17 cellular contexts compared by ENCODE assay signal in the genomic region with DNA sequence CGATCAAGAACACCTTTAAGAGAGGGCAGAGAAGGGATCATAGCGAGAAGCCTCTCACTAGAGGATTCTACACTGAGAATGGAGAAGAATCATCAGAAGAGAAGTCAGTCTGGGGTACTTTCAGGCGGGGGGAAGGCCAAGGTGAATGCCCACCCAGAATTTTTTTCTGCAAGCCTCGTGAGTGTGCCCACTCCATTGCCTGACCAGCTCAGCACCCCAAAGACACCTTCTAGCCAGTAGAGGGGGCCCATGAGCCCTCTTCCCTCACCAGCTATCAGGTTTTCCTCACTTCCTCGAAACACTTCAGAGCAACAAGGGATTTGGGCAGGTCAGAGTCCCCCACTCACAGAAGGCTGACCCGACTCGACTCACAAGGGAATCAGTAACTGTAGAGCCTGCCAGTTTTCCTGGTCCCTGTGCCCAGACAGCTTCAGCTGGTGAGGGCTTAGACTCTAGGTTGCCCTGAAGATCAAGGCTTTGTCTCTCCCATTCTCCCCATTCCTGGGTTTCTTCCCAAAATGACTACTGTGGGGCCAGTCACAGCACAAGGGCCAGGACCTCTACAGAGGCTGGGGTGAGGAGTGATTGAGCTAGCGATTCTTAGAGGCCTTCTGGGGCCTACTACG. TPM values are rescaled to one million over a fixed set of nuclear protein-coding genes. Genes with fewer than 3 reads are reported as not detected.
A peak's percentile ranks its signal among the peaks of the same experiment; 100 is the strongest.
DNase-seq lines count a peak whose midpoint lies in the region; ATAC-seq and TF ChIP-seq lines count a peak whose summit lies in the region.
"Had no signal": no experiment of that assay in that cellular context is flagged by ENCODE, and none has a peak within 500 bp of the region (broad histone marks: within the 10 kb centered on the region; RNA-seq: fewer than 3 reads in every experiment).

No MANE protein-coding gene starts in this region.

- no peaks in the 10 kb centered on the region for H3K9me2 ChIP-seq in SK-N-SH

- H3K36me3 Mint-ChIP-seq in activated CD4-positive, alpha-beta T cell treated with anti-CD3 and anti-CD28 coated beads for 36 hours (ENCODE audit: low read depth), result no peaks in the 10 kb centered on the region
- H3K36me3 Mint-ChIP-seq in stimulated activated naive B cell treated with anti-CD40 and anti-IgM and Interleukin-4, amounts not matched to agents 10 μg/mL and 1 μg/mL and 100 μg/mL, for 72 hours, result peaks cover 0 to 3% of the 10 kb centered on the region in 2 donors
- H3K36me3 Mint-ChIP-seq: activated CD8-positive, alpha-beta memory T cell treated with anti-CD3 and anti-CD28 coated beads, Interleukin-2, amount 10 ng/mL, durations not matched to agents 7 days and 5 days had no signal

- no peaks in the 10 kb centered on the region for H4K20me1 ChIP-seq in SK-N-SH (ENCODE audit: insufficient read depth)

- POLR2A ChIA-PET in activated CD4-positive, alpha-beta T cell treated with anti-CD3 and anti-CD28 coated beads for 36 hours (lab: Charles Lee), result no interaction called here
- POLR2A ChIA-PET in SK-N-SH (lab: Yijun Ruan, JAX), result no interaction called here

- TF ChIP-seq EP300 in Ishikawa (IDR thresholded peaks at IDR 0.05; ENCODE audit: borderline replicate concordance) (no peak), SK-N-SH (IDR thresholded peaks at IDR 0.05; ENCODE audit: borderline replicate concordance in 1 of 2, low read depth in 1 of 2, low read length in 1 of 2) (no peak)

- no peak overlapping the region for H3K4me2 ChIP-seq in SK-N-SH

- no peak overlapping the region for H3K4me3 Mint-ChIP-seq in activated CD4-positive, alpha-beta T cell treated with anti-CD3 and anti-CD28 coated beads for 36 hours
- H3K4me3 Mint-ChIP-seq in stimulated activated naive B cell treated with anti-CD40 and anti-IgM and Interleukin-4, amounts not matched to agents 10 μg/mL and 1 μg/mL and 100 μg/mL, for 72 hours, result no peak overlapping the region
- H3K4me3 Mint-ChIP-seq: activated CD8-positive, alpha-beta memory T cell treated with anti-CD3 and anti-CD28 coated beads, Interleukin-2, amount 10 ng/mL, durations not matched to agents 7 days and 5 days; IgD-negative memory B cell; naive B cell; T-helper 1 cell treated with Interleukin-12 subunit alpha and Interleukin-12 subunit beta and Interleukin-4 antibody, amounts not matched to agents 30 μg/mL and 1 μg/mL, for 36 hours had no signal

- no peaks in the 10 kb centered on the region for H3K4me1 ChIP-seq in SK-N-SH (ENCODE audit: control insufficient read depth in 1 of 2, insufficient read depth in 2 of 2, low read depth in 1 of 2, low read length in 1 of 2)
- H3K4me1 ChIP-seq in prostate gland (replicated peaks), result no peaks in the 10 kb centered on the region
- H3K4me1 ChIP-seq: colonic mucosa, thyroid gland had no signal

- TF ChIP-seq RAD21 in Ishikawa (IDR thresholded peaks at IDR 0.05; ENCODE audit: low read depth) (peak; percentile 35; the same call in 1 of the 2 replicates), SK-N-SH (IDR thresholded peaks at IDR 0.05; ENCODE audit: low read length) (no peak)

- no peak overlapping the region for H3K9ac ChIP-seq in SK-N-SH
- H3K9ac ChIP-seq: GM23248 had no signal

- no peaks in the 10 kb centered on the region for H3K36me3 ChIP-seq in SK-N-SH (replicated peaks in 1 of 2; ENCODE audit: control insufficient read depth in 1 of 2, insufficient read depth in 2 of 2, low read length in 1 of 2)
- H3K36me3 ChIP-seq in prostate gland, result no peaks in the 10 kb centered on the region
- H3K36me3 ChIP-seq: colonic mucosa, thyroid gland had no signal

- no peak for TF ChIP-seq POLR2A in prostate gland (IDR thresholded peaks at IDR 0.05)

- peak; percentile 11 for DNase-seq in activated CD4-positive, alpha-beta T cell treated with anti-CD3 and anti-CD28 coated beads for 36 hours
- DNase-seq in activated CD4-positive, alpha-beta T cell treated with anti-CD3 and anti-CD28 coated beads for 1 hour, result no peak
- peak; percentile 23 for DNase-seq in SK-N-SH
- DNase-seq in stimulated activated naive B cell treated with anti-CD40 and anti-IgM and Interleukin-4, amounts not matched to agents 10 μg/mL and 1 μg/mL and 100 μg/mL, for 72 hours, result no peak
- no peak for DNase-seq in prostate gland (ENCODE audit: low spot score)
- DNase-seq: activated CD8-positive, alpha-beta memory T cell treated with anti-CD3 and anti-CD28 coated beads, Interleukin-2, amount 10 ng/mL, durations not matched to agents 7 days and 5 days; colonic mucosa; GM23248; naive B cell; thyroid gland had no signal

- ATAC-seq in activated CD4-positive, alpha-beta T cell treated with anti-CD3 and anti-CD28 coated beads for 36 hours, result no peak
- peak; percentile 25 to 29 for ATAC-seq in stimulated activated naive B cell treated with anti-CD40 and anti-IgM and Interleukin-4, amounts not matched to agents 10 μg/mL and 1 μg/mL and 100 μg/mL, for 72 hours (replicated peaks)
- ATAC-seq in HG02938 (IDR thresholded peaks at IDR 0.05; ENCODE audit: unreplicated experiment), result no peak
- no peak for ATAC-seq in GM21447 (IDR thresholded peaks at IDR 0.05; ENCODE audit: unreplicated experiment)
- ATAC-seq: activated CD8-positive, alpha-beta memory T cell treated with anti-CD3 and anti-CD28 coated beads, Interleukin-2, amount 10 ng/mL, durations not matched to agents 7 days and 5 days had no signal

- no peak overlapping the region for H3K4me3 ChIP-seq in SK-N-SH (ENCODE audit: low read depth in 2 of 2, low read length in 1 of 2)
- H3K4me3 ChIP-seq in prostate gland, result no peak overlapping the region
- H3K4me3 ChIP-seq: colonic mucosa, GM23248, thyroid gland had no signal

- WGBS in SK-N-SH (ENCODE audit: low lambda C conversion rate), result 0% methylated on average over 7 of the region's 9 CpGs
- WGBS in prostate gland, result 48% methylated on average over 9 of the region's 9 CpGs

- H3K27ac ChIP-seq in SK-N-SH (ENCODE audit: low read depth in 2 of 2, low read length in 1 of 2), result no peak overlapping the region
- no peak overlapping the region for H3K27ac ChIP-seq in prostate gland
- H3K27ac ChIP-seq: colonic mucosa, GM23248, thyroid gland had no signal

- H3K4me1 Mint-ChIP-seq in activated CD4-positive, alpha-beta T cell treated with anti-CD3 and anti-CD28 coated beads for 36 hours, result no peaks in the 10 kb centered on the region
- H3K4me1 Mint-ChIP-seq in stimulated activated naive B cell treated with anti-CD40 and anti-IgM and Interleukin-4, amounts not matched to agents 10 μg/mL and 1 μg/mL and 100 μg/mL, for 72 hours, result no peaks in the 10 kb centered on the region
- H3K4me1 Mint-ChIP-seq: activated CD8-positive, alpha-beta memory T cell treated with anti-CD3 and anti-CD28 coated beads, Interleukin-2, amount 10 ng/mL, durations not matched to agents 7 days and 5 days; IgD-negative memory B cell; naive B cell had no signal

- intact Hi-C loops in activated CD4-positive, alpha-beta T cell treated with anti-CD3 and anti-CD28 coated beads for 36 hours (cut with DNase I, micrococcal nuclease), result no loop called here
- intact Hi-C loops in prostate gland (cut with DNase I), result no loop called here

- peaks cover 12% of the 10 kb centered on the region for H3K9me3 Mint-ChIP-seq in activated CD4-positive, alpha-beta T cell treated with anti-CD3 and anti-CD28 coated beads for 36 hours (ENCODE audit: low read depth)
- H3K9me3 Mint-ChIP-seq in stimulated activated naive B cell treated with anti-CD40 and anti-IgM and Interleukin-4, amounts not matched to agents 10 μg/mL and 1 μg/mL and 100 μg/mL, for 72 hours, result peaks cover 12 to 26% of the 10 kb centered on the region in 2 donors

- TF ChIP-seq CTCF in SK-N-SH (IDR thresholded peaks at IDR 0.05), result peak; percentile 52
- no peak for TF ChIP-seq CTCF in prostate gland (IDR thresholded peaks at IDR 0.05)

- peaks cover 7% of the 10 kb centered on the region; the same call in 1 of the 2 replicates for H3K27me3 ChIP-seq in SK-N-SH (ENCODE audit: insufficient read depth)
- no peaks in the 10 kb centered on the region for H3K27me3 ChIP-seq in prostate gland (replicated peaks; ENCODE audit: insufficient read depth)
- H3K27me3 ChIP-seq: colonic mucosa, thyroid gland had no signal

- CTCF ChIA-PET in activated CD4-positive, alpha-beta T cell treated with anti-CD3 and anti-CD28 coated beads for 36 hours (lab: Charles Lee), result no interaction called here
- CTCF ChIA-PET in SK-N-SH (lab: Yijun Ruan, JAX), result interaction anchor here (0.7 to 1.6 kb wide), 3 partner anchors 10 to 23 kb away, joined by 3 to 4 read pairs (median 4); no protein-coding TSS in a partner anchor

- no peak overlapping the region for H3K27ac Mint-ChIP-seq in activated CD4-positive, alpha-beta T cell treated with anti-CD3 and anti-CD28 coated beads for 36 hours
- H3K27ac Mint-ChIP-seq in stimulated activated naive B cell treated with anti-CD40 and anti-IgM and Interleukin-4, amounts not matched to agents 10 μg/mL and 1 μg/mL and 100 μg/mL, for 72 hours, result no peak overlapping the region
- H3K27ac Mint-ChIP-seq: activated CD8-positive, alpha-beta memory T cell treated with anti-CD3 and anti-CD28 coated beads, Interleukin-2, amount 10 ng/mL, durations not matched to agents 7 days and 5 days; IgD-negative memory B cell; naive B cell; T-helper 1 cell treated with Interleukin-12 subunit alpha and Interleukin-12 subunit beta and Interleukin-4 antibody, amounts not matched to agents 30 μg/mL and 1 μg/mL, for 36 hours had no signal

- H3F3A ChIP-seq in SK-N-SH (replicated peaks; ENCODE audit: insufficient read depth), result no peaks in the 10 kb centered on the region

- no peaks in the 10 kb centered on the region for H3K79me2 ChIP-seq in SK-N-SH (ENCODE audit: insufficient read depth)

- no peak overlapping the region for H2AFZ ChIP-seq in SK-N-SH (ENCODE audit: low read depth)
- H2AFZ ChIP-seq: GM23248 had no signal

- H3K9me3 ChIP-seq in SK-N-SH (no peaks in the 10 kb centered on the region), prostate gland (no peaks in the 10 kb centered on the region)
- H3K9me3 ChIP-seq: colonic mucosa, thyroid gland had no signal

- H3K27me3 Mint-ChIP-seq in activated CD4-positive, alpha-beta T cell treated with anti-CD3 and anti-CD28 coated beads for 36 hours, result peaks cover 2% of the 10 kb centered on the region
- H3K27me3 Mint-ChIP-seq in stimulated activated naive B cell treated with anti-CD40 and anti-IgM and Interleukin-4, amounts not matched to agents 10 μg/mL and 1 μg/mL and 100 μg/mL, for 72 hours, result peaks cover 8 to 20% of the 10 kb centered on the region in 2 donors
- H3K27me3 Mint-ChIP-seq: activated CD8-positive, alpha-beta memory T cell treated with anti-CD3 and anti-CD28 coated beads, Interleukin-2, amount 10 ng/mL, durations not matched to agents 7 days and 5 days had no signal

TF ChIP-seq in Ishikawa, 13 proteins besides CTCF, POLR2A, EP300 and RAD21 (continues in another document):
- TF ChIP-seq ZBTB7A (IDR thresholded peaks at IDR 0.05; ENCODE audit: low read depth), result no peak

RNA-seq across cellular contexts. Expression of a gene that starts 18.4 kb away (rescaled TPM):
- not detected for total RNA-seq in activated CD4-positive, alpha-beta T cell treated with anti-CD3 and anti-CD28 coated beads for 36 hours
- polyA plus RNA-seq in SK-N-SH (2012; rRNA removed), result not detected in 2 replicates
- polyA plus RNA-seq in SK-N-SH (2012; cell fraction: cytosol; rRNA removed), result not detected in 2 replicates
- polyA plus RNA-seq in SK-N-SH (2012; cell fraction: nucleus; rRNA removed), result not detected in 2 replicates
- total RNA-seq in prostate gland, result not detected
- total RNA-seq: activated CD8-positive, alpha-beta memory T cell treated with anti-CD3 and anti-CD28 coated beads, Interleukin-2, amount 10 ng/mL, durations not matched to agents 7 days and 5 days; colonic mucosa; GM23248; skeletal muscle tissue; thyroid gland had no signal
- polyA plus RNA-seq: adipose tissue, GM23248, IgD-negative memory B cell had no signal

RNA-seq across cellular contexts. Expression of a gene that starts 33.9 kb away (rescaled TPM):
- not detected for total RNA-seq in activated CD4-positive, alpha-beta T cell treated with anti-CD3 and anti-CD28 coated beads for 36 hours
- not detected in 2 replicates for polyA plus RNA-seq in SK-N-SH (2012; rRNA removed)
- not detected in 2 replicates for polyA plus RNA-seq in SK-N-SH (2012; cell fraction: cytosol; rRNA removed)
- polyA plus RNA-seq in SK-N-SH (2012; cell fraction: nucleus; rRNA removed), result not detected in 2 replicates
- total RNA-seq in prostate gland, result under 1 TPM; 0.05 to 0.51 TPM
- total RNA-seq: activated CD8-positive, alpha-beta memory T cell treated with anti-CD3 and anti-CD28 coated beads, Interleukin-2, amount 10 ng/mL, durations not matched to agents 7 days and 5 days; colonic mucosa; GM23248; skeletal muscle tissue; thyroid gland had no signal
- polyA plus RNA-seq: adipose tissue, GM23248, IgD-negative memory B cell had no signal

Comparison
In these comparisons a context has a peak if more than half of its experiments do, and no peak if none do; other contexts are left out.
1. DNase-seq: peak in activated CD4-positive, alpha-beta T cell treated with anti-CD3 and anti-CD28 coated beads for 36 hours (single experiment) and SK-N-SH (single experiment); none in activated CD4-positive, alpha-beta T cell treated with anti-CD3 and anti-CD28 coated beads for 1 hour (single experiment), stimulated activated naive B cell treated with anti-CD40 and anti-IgM and Interleukin-4, amounts not matched to agents 10 μg/mL and 1 μg/mL and 100 μg/mL, for 72 hours (single experiment) and prostate gland (single experiment).
2. ATAC-seq: peak in stimulated activated naive B cell treated with anti-CD40 and anti-IgM and Interleukin-4, amounts not matched to agents 10 μg/mL and 1 μg/mL and 100 μg/mL, for 72 hours (2 of 2); none in activated CD4-positive, alpha-beta T cell treated with anti-CD3 and anti-CD28 coated beads for 36 hours (single experiment), HG02938 (single experiment) and GM21447 (single experiment).